In the genomic region with DNA sequence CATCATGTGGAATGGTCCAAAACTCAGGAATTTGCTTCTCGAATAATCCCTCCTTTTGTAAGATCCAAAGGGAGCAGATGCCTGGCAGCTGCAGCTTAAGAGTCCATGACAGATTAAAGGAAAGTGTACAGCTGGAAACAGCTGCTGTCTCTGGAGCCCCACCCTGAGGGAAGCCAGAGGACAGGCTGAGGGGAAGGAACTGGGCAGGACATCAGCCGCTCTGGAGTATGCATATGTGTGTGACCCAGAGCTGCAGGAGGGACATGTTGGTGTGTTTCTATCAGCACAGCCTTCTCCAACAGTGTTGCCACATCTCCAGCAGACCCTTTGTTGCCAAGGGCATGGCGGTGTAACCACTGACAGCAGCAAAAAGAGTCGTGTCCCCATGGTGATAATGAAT, we compare ENCODE assay signal across 12 cellular contexts. TPM values are rescaled to one million over a fixed set of nuclear protein-coding genes. Genes with fewer than 3 reads are reported as not detected.
DNase-seq lines count a peak whose midpoint lies in the region; ATAC-seq and TF ChIP-seq lines count a peak whose summit lies in the region.
"Had no signal": no experiment of that assay in that cellular context is flagged by ENCODE, and none has a peak within 500 bp of the region (broad histone marks: within the 10 kb centered on the region; RNA-seq: fewer than 3 reads in every experiment).

No MANE protein-coding gene starts in this region.

- no peaks in the 10 kb centered on the region for H3K9me2 ChIP-seq in Karpas-422 (replicated peaks; ENCODE audit: insufficient read depth, low read length)

- H3K9me3 ChIP-seq in adrenal gland (replicated peaks in 1 of 3) (no peaks in the 10 kb centered on the region), left ventricle myocardium inferior (replicated peaks) (no peaks in the 10 kb centered on the region), Karpas-422 (ENCODE audit: low read length) (no peaks in the 10 kb centered on the region)

- TF ChIP-seq CTCF in adrenal gland (IDR thresholded peaks at IDR 0.05) (no peak), left ventricle myocardium inferior (IDR thresholded peaks at IDR 0.05; ENCODE audit: borderline replicate concordance) (no peak)

- H3K4me1 ChIP-seq in adrenal gland (replicated peaks in 1 of 2): peaks cover 0 to 20% of the 10 kb centered on the region in 2 donors
- peaks cover 15% of the 10 kb centered on the region for H3K4me1 ChIP-seq in left ventricle myocardium inferior
- H3K4me1 ChIP-seq in Karpas-422 (ENCODE audit: low read length): peaks cover 35% of the 10 kb centered on the region
- H3K4me1 ChIP-seq: parathyroid adenoma had no signal

- ATAC-seq in sciatic nerve (peak; percentile 82), GM18520 (IDR thresholded peaks at IDR 0.05; ENCODE audit: unreplicated experiment) (no peak)
- ATAC-seq: activated CD8-positive, alpha-beta T cell treated with anti-CD3 and anti-CD28 coated beads for 36 hours had no signal

- no peak overlapping the region for H3K27ac ChIP-seq in adrenal gland
- peak overlapping the region; percentile 66 for H3K27ac ChIP-seq in left ventricle myocardium inferior (replicated peaks)
- H3K27ac ChIP-seq in Karpas-422 (ENCODE audit: low read length): no peak overlapping the region
- H3K27ac ChIP-seq: parathyroid adenoma had no signal

- peak; percentile 67 for DNase-seq in GM03348 (ENCODE audit: low spot score)
- DNase-seq in adrenal gland: peak in 5 of 7 donors; percentile 21 to 73 (median 42)
- peak; percentile 79 for DNase-seq in left ventricle myocardium inferior
- no peak for DNase-seq in sciatic nerve (ENCODE audit: low spot score)
- DNase-seq in stimulated activated CD4-positive, alpha-beta T cell treated with anti-CD3 and anti-CD28 coated beads, Interleukin-4, amount 100 ng/mL, for 24 hours: no peak
- DNase-seq in Karpas-422: no peak
- no peak for DNase-seq in Ammon's horn (ENCODE audit: low spot score)
- DNase-seq: activated CD8-positive, alpha-beta T cell treated with anti-CD3 and anti-CD28 coated beads for 36 hours; DMS79; SHP77 treated with DMSO at 0.1 percent for 48 hours had no signal

- H3K36me3 ChIP-seq in adrenal gland (replicated peaks in 1 of 2) (no peaks in the 10 kb centered on the region), left ventricle myocardium inferior (no peaks in the 10 kb centered on the region), Karpas-422 (ENCODE audit: insufficient read depth, low read length) (no peaks in the 10 kb centered on the region)

- intact Hi-C loops in adrenal gland (cut with DNase I): loop anchor here (10.0 kb wide), 2 partner anchors 315 to 695 kb away; no protein-coding TSS in a partner anchor
- intact Hi-C loops in left ventricle myocardium inferior (cut with micrococcal nuclease): loop anchor here (10.0 kb wide), 1 partner anchor 405 kb away; no protein-coding TSS in a partner anchor
- intact Hi-C loops in sciatic nerve (cut with DNase I): loop anchor here (10.0 kb wide), 1 partner anchor 695 kb away; no protein-coding TSS in a partner anchor

- H2AFZ ChIP-seq in Karpas-422 (ENCODE audit: low read length): no peak overlapping the region
- H2AFZ ChIP-seq: parathyroid adenoma had no signal

- peaks cover 3% of the 10 kb centered on the region; the same call in 1 of the 2 replicates for H4K20me1 ChIP-seq in Karpas-422 (ENCODE audit: insufficient read depth, low read depth, low read length)

- H3K27me3 ChIP-seq in adrenal gland: no peaks in the 10 kb centered on the region
- no peaks in the 10 kb centered on the region for H3K27me3 ChIP-seq in left ventricle myocardium inferior (ENCODE audit: low read depth)
- H3K27me3 ChIP-seq in Karpas-422 (ENCODE audit: low read length): no peaks in the 10 kb centered on the region

- no peak overlapping the region for H3K4me2 ChIP-seq in Karpas-422 (ENCODE audit: low read depth, low read length, poor library complexity, severe bottlenecking)

- TF ChIP-seq POLR2A in adrenal gland (IDR thresholded peaks at IDR 0.05): no peak

- H3K4me3 ChIP-seq in adrenal gland (no peak overlapping the region), left ventricle myocardium inferior (no peak overlapping the region), Karpas-422 (ENCODE audit: low read length) (no peak overlapping the region)

- no peaks in the 10 kb centered on the region for H3K79me2 ChIP-seq in Karpas-422 (ENCODE audit: low read length)
- H3K79me2 ChIP-seq: parathyroid adenoma had no signal

- WGBS in adrenal gland, 4 donors: 57 to 67% (median 61%) methylated on average over 4 of the region's 4 CpGs

- no peak overlapping the region for H3K9ac ChIP-seq in Karpas-422 (ENCODE audit: low read length)
- H3K9ac ChIP-seq: parathyroid adenoma had no signal

RNA-seq across cellular contexts. Expression of a gene that starts 46.2 kb away (rescaled TPM):
- total RNA-seq in adrenal gland (100 to 1,000 TPM in 2 of 8 donors, 10 to 100 TPM in 6; 38.7 to 195 (median 68.4) TPM), left ventricle myocardium inferior (9.0 TPM), sciatic nerve (24.7 TPM)
- polyA plus RNA-seq in adrenal gland: 100 to 1,000 TPM in 2 of 3 donors, 10 to 100 TPM in 1; 38.8 to 116 (median 113) TPM
- 2.4 and 4.0 TPM in 2 replicates for total RNA-seq in Karpas-422 (2014; rRNA removed; shearing (Covaris generic); ENCODE audit: low replicate concordance)

Comparison
In these comparisons a context has a peak if more than half of its experiments do, and no peak if none do; other contexts are left out.
1. DNase-seq: peak in GM03348 (single experiment), adrenal gland (5 of 7) and left ventricle myocardium inferior (single experiment); none in sciatic nerve (single experiment), stimulated activated CD4-positive, alpha-beta T cell treated with anti-CD3 and anti-CD28 coated beads, Interleukin-4, amount 100 ng/mL, for 24 hours (single experiment), Karpas-422 (single experiment) and Ammon's horn (single experiment).